Comparison of ENCODE assay signal across 13 cellular contexts in genomic region chr15:65836665-65837064, GRCh38. TPM values are rescaled to one million over a fixed set of nuclear protein-coding genes. Genes with fewer than 3 reads are reported as not detected.
A peak's percentile ranks its signal among the peaks of the same experiment; 100 is the strongest.
DNase-seq lines count a peak whose midpoint lies in the region; ATAC-seq and TF ChIP-seq lines count a peak whose summit lies in the region.
"Had no signal": no experiment of that assay in that cellular context is flagged by ENCODE, and none has a peak within 500 bp of the region (broad histone marks: within the 10 kb centered on the region; RNA-seq: fewer than 3 reads in every experiment).

No MANE protein-coding gene starts in this region.

- H3K9me3 ChIP-seq in DND-41 (ENCODE audit: insufficient read depth, low read length, severe bottlenecking) (no peaks in the 10 kb centered on the region), H9 (ENCODE audit: control insufficient read depth, low read depth, low read length) (no peaks in the 10 kb centered on the region), heart right ventricle (no peaks in the 10 kb centered on the region)

- H2BK5ac ChIP-seq in H9 (ENCODE audit: insufficient read length, low read length), result no peak overlapping the region

- H2AFZ ChIP-seq in DND-41 (ENCODE audit: low read depth, low read length) (no peak overlapping the region), H9 (ENCODE audit: low read length) (no peak overlapping the region)

- WGBS in H9 (ENCODE audit: extremely low coverage, insufficient read length, low lambda C conversion rate), result no CpG with 5 or more reads among the region's 4 CpGs
- 93 to 95% methylated on average over 4 of the region's 4 CpGs for WGBS in heart right ventricle, 2 donors

- H3K4ac ChIP-seq in H9 (ENCODE audit: low read depth, low read length), result no peak overlapping the region

- H3K18ac ChIP-seq in H9 (ENCODE audit: insufficient read length, low read depth, low read length), result no peak overlapping the region

- H3K56ac ChIP-seq in H9 (ENCODE audit: insufficient read length, low read depth, low read length), result no peak overlapping the region

- H2BK20ac ChIP-seq in H9 (ENCODE audit: low read depth, low read length, poor library complexity, severe bottlenecking), result no peak overlapping the region

- H3K9me3 Mint-ChIP-seq in H9 (no peaks in the 10 kb centered on the region; a peak in 2 of 5 replicates), neural crest cell (peaks cover under 1% of the 10 kb centered on the region)
- H3K9me3 Mint-ChIP-seq in activated CD8-positive, alpha-beta memory T cell treated with anti-CD3 and anti-CD28 coated beads, Interleukin-2, amount 10 ng/mL, durations not matched to agents 7 days and 5 days (ENCODE audit: low read depth), result no peaks in the 10 kb centered on the region

- H2BK15ac ChIP-seq in H9 (ENCODE audit: low read depth, low read length), result no peak overlapping the region

- no peak overlapping the region for H4K8ac ChIP-seq in H9 (replicated peaks; ENCODE audit: insufficient read length, low read depth, low read length)

- CTCF ChIA-PET in activated CD8-positive, alpha-beta memory T cell treated with anti-CD3 and anti-CD28 coated beads, Interleukin-2, amount 10 ng/mL, durations not matched to agents 7 days and 5 days (lab: Charles Lee), result interaction anchor here (0.8 to 7.2 kb wide), 26 partner anchors 12 to 324 kb away, joined by 3 to 48 read pairs (median 4); partner anchors contain the start of genes DENND4A and INTS14

- no peaks in the 10 kb centered on the region; a peak in 1 of 7 replicates for H3K36me3 Mint-ChIP-seq in H9 (ENCODE audit: insufficient read depth in 1 of 3, low read depth in 3 of 3)
- H3K36me3 Mint-ChIP-seq in neural crest cell (ENCODE audit: low read depth), result no peaks in the 10 kb centered on the region
- H3K36me3 Mint-ChIP-seq in activated CD8-positive, alpha-beta memory T cell treated with anti-CD3 and anti-CD28 coated beads, Interleukin-2, amount 10 ng/mL, durations not matched to agents 7 days and 5 days, result no peaks in the 10 kb centered on the region

- TF ChIP-seq CTCF in DND-41 (IDR thresholded peaks at IDR 0.05; ENCODE audit: borderline replicate concordance, extremely low read depth, low read length, poor library complexity, severe bottlenecking), result peak; percentile 49
- peak; percentile 72 for TF ChIP-seq CTCF in H9 (conservative IDR thresholded peaks at IDR 0.05)
- TF ChIP-seq CTCF in VCaP (conservative IDR thresholded peaks at IDR 0.05), result no peak
- peak; percentile 26 for TF ChIP-seq CTCF in neural crest cell (conservative IDR thresholded peaks at IDR 0.05)
- peak in 2 of 9 donors; percentile 10 to 34 for TF ChIP-seq CTCF in heart right ventricle (IDR thresholded peaks at IDR 0.05)

- H3K79me1 ChIP-seq in H9 (ENCODE audit: insufficient read depth, low read depth, low read length, poor library complexity, severe bottlenecking), result no peaks in the 10 kb centered on the region

- no peak overlapping the region for H4K91ac ChIP-seq in H9 (ENCODE audit: insufficient read length, low read depth, low read length)

- intact Hi-C loops in heart right ventricle (cut with DNase I), result loop anchor here in 1 of 10 donors (10.0 kb wide), 1 partner anchor 202 kb away; no protein-coding TSS in a partner anchor

- H3K27ac ChIP-seq in DND-41 (ENCODE audit: low read length), result no peak overlapping the region
- H3K27ac ChIP-seq in H9 (ENCODE audit: insufficient read length, low read depth, low read length), result no peak overlapping the region
- H3K27ac ChIP-seq in VCaP, result peak overlapping the region; percentile 96; the same call in 1 of the 2 replicates
- peak overlapping the region in 1 of 10 donors; percentile 79 for H3K27ac ChIP-seq in heart right ventricle

- peaks cover 24% of the 10 kb centered on the region for H3K4me1 ChIP-seq in DND-41 (ENCODE audit: insufficient read depth, low read length)
- peaks cover 10% of the 10 kb centered on the region; the same call in 1 of the 2 replicates for H3K4me1 ChIP-seq in H9 (ENCODE audit: insufficient read depth, low read length)
- peaks cover 9 to 80% (median 33%) of the 10 kb centered on the region in 9 donors for H3K4me1 ChIP-seq in heart right ventricle

- H2BK120ac ChIP-seq in H9 (ENCODE audit: low read depth, low read length, poor library complexity, severe bottlenecking), result no peak overlapping the region

- no peaks in the 10 kb centered on the region for H3K79me2 ChIP-seq in DND-41 (ENCODE audit: insufficient read depth, low read length)
- no peaks in the 10 kb centered on the region for H3K79me2 ChIP-seq in H9 (ENCODE audit: insufficient read depth, low read length)

- H3K27me3 Mint-ChIP-seq in H9 (ENCODE audit: low read depth), result no peaks in the 10 kb centered on the region; the same call in 1 of the 2 replicates
- no peaks in the 10 kb centered on the region for H3K27me3 Mint-ChIP-seq in neural crest cell (ENCODE audit: low read depth)
- no peaks in the 10 kb centered on the region for H3K27me3 Mint-ChIP-seq in activated CD8-positive, alpha-beta memory T cell treated with anti-CD3 and anti-CD28 coated beads, Interleukin-2, amount 10 ng/mL, durations not matched to agents 7 days and 5 days

- H3K4me1 Mint-ChIP-seq in H9 (peaks cover 22 to 30% of the 10 kb centered on the region in 2 experiments), neural crest cell (peaks cover 16% of the 10 kb centered on the region)
- peaks cover 28% of the 10 kb centered on the region for H3K4me1 Mint-ChIP-seq in activated CD8-positive, alpha-beta memory T cell treated with anti-CD3 and anti-CD28 coated beads, Interleukin-2, amount 10 ng/mL, durations not matched to agents 7 days and 5 days

- H3K23me2 ChIP-seq in H9 (ENCODE audit: insufficient read length, low read depth, low read length, poor library complexity, severe bottlenecking), result no peaks in the 10 kb centered on the region

- H3K9ac ChIP-seq in DND-41 (ENCODE audit: low read depth, low read length) (no peak overlapping the region), H9 (ENCODE audit: extremely low read depth, insufficient read length, low read length) (no peak overlapping the region)

- H3K4me3 Mint-ChIP-seq in H9 (no peak overlapping the region), neural crest cell (no peak overlapping the region)
- H3K4me3 Mint-ChIP-seq in activated CD8-positive, alpha-beta memory T cell treated with anti-CD3 and anti-CD28 coated beads, Interleukin-2, amount 10 ng/mL, durations not matched to agents 7 days and 5 days, result no peak overlapping the region

- H3K23ac ChIP-seq in H9 (ENCODE audit: insufficient read length, low read depth, low read length), result no peak overlapping the region

- ATAC-seq in DND-41 (ENCODE audit: insufficient read depth, low read depth), result no peak
- ATAC-seq in GM21717 (IDR thresholded peaks at IDR 0.05; ENCODE audit: unreplicated experiment), result no peak
- ATAC-seq in heart right ventricle, result no peak
- ATAC-seq in activated CD8-positive, alpha-beta memory T cell treated with anti-CD3 and anti-CD28 coated beads, Interleukin-2, amount 10 ng/mL, durations not matched to agents 7 days and 5 days, result no peak

- H3K27ac Mint-ChIP-seq in H9, result peak overlapping the region in 2 of 3 experiments; percentile 26 to 68; a peak in 2 of 7 replicates
- no peak overlapping the region for H3K27ac Mint-ChIP-seq in neural crest cell (ENCODE audit: unreplicated experiment)
- no peak overlapping the region for H3K27ac Mint-ChIP-seq in activated CD8-positive, alpha-beta memory T cell treated with anti-CD3 and anti-CD28 coated beads, Interleukin-2, amount 10 ng/mL, durations not matched to agents 7 days and 5 days

- H3K4me2 ChIP-seq in DND-41 (ENCODE audit: insufficient read depth, low read length) (no peak overlapping the region), H9 (ENCODE audit: insufficient read depth, insufficient read length, low read length) (no peak overlapping the region)

- no peak overlapping the region for H4K5ac ChIP-seq in H9 (ENCODE audit: insufficient read length, low read depth, low read length)

- no peaks in the 10 kb centered on the region for H4K20me1 ChIP-seq in DND-41 (ENCODE audit: insufficient read depth, low read length)
- H4K20me1 ChIP-seq in H9 (ENCODE audit: control insufficient read depth, insufficient read depth, insufficient read length), result no peaks in the 10 kb centered on the region

- H3K27me3 ChIP-seq in DND-41 (ENCODE audit: insufficient read depth, low read length, poor library complexity) (no peaks in the 10 kb centered on the region), H9 (ENCODE audit: insufficient read depth, low read length) (no peaks in the 10 kb centered on the region), heart right ventricle (no peaks in the 10 kb centered on the region)

- H3K36me3 ChIP-seq in DND-41 (ENCODE audit: insufficient read depth, low read length), result no peaks in the 10 kb centered on the region
- H3K36me3 ChIP-seq in heart right ventricle, result no peaks in the 10 kb centered on the region

- no peak overlapping the region for H3T11ph ChIP-seq in H9 (ENCODE audit: low read length)

- H2BK12ac ChIP-seq in H9 (ENCODE audit: insufficient read length, low read depth, low read length), result no peak overlapping the region

- no peak overlapping the region for H3K14ac ChIP-seq in H9 (ENCODE audit: insufficient read depth, low read length)

- no peak overlapping the region for H3K4me3 ChIP-seq in DND-41 (ENCODE audit: low read depth in 1 of 2, low read length in 2 of 2)
- H3K4me3 ChIP-seq in heart right ventricle, result no peak overlapping the region
- H3K4me3 ChIP-seq: lung had no signal

- no peak for DNase-seq in DND-41
- peak; percentile 62 for DNase-seq in H9
- DNase-seq in neural crest cell (ENCODE audit: low read depth, low spot score), result no peak
- DNase-seq in heart right ventricle, result no peak
- no peak for DNase-seq in activated CD8-positive, alpha-beta memory T cell treated with anti-CD3 and anti-CD28 coated beads, Interleukin-2, amount 10 ng/mL, durations not matched to agents 7 days and 5 days
- DNase-seq: effector memory CD4-positive, alpha-beta T cell; head of caudate nucleus; NCI-H1930; posterior cingulate gyrus; stimulated activated CD4-positive, alpha-beta T cell treated with anti-CD3 and anti-CD28 coated beads, Interleukin-4, amount 100 ng/mL, for 1 hour had no signal

- no peak overlapping the region for H2AK5ac ChIP-seq in H9 (ENCODE audit: insufficient read length, low read length)

RNA-seq across cellular contexts. Expression of gene RAB11A, which starts 32.6 kb away (rescaled TPM):
- 217 and 224 TPM in 2 replicates for total RNA-seq in H9 (2021)
- 212 and 214 TPM in 2 replicates for total RNA-seq in neural crest cell
- 100 to 1,000 TPM; 134 to 211 (median 150) TPM for total RNA-seq in heart right ventricle
- 100 to 1,000 TPM in 1 of 2 donors, 10 to 100 TPM in 1; 28.5 to 209 TPM for polyA plus RNA-seq in heart right ventricle
- 100 to 1,000 TPM; 139 to 183 TPM for total RNA-seq in activated CD8-positive, alpha-beta memory T cell treated with anti-CD3 and anti-CD28 coated beads, Interleukin-2, amount 10 ng/mL, durations not matched to agents 7 days and 5 days

RNA-seq across cellular contexts. Expression of gene DENND4A, which starts 44.6 kb away (rescaled TPM):
- total RNA-seq in H9 (2021), result 4.7 and 4.8 TPM in 2 replicates
- total RNA-seq in neural crest cell, result 9.1 and 11.2 TPM in 2 replicates
- 10 to 100 TPM; 12.4 to 23.8 (median 16.9) TPM for total RNA-seq in heart right ventricle
- polyA plus RNA-seq in heart right ventricle, result 1 to 10 TPM; 3.2 to 5.0 TPM
- 10 to 100 TPM; 47.3 to 52.0 TPM for total RNA-seq in activated CD8-positive, alpha-beta memory T cell treated with anti-CD3 and anti-CD28 coated beads, Interleukin-2, amount 10 ng/mL, durations not matched to agents 7 days and 5 days

Comparison
In these comparisons a context has a peak if more than half of its experiments do, and no peak if none do; other contexts are left out.
1. H3K27ac Mint-ChIP-seq: peak in H9 (2 of 3); none in neural crest cell (single experiment) and activated CD8-positive, alpha-beta memory T cell treated with anti-CD3 and anti-CD28 coated beads, Interleukin-2, amount 10 ng/mL, durations not matched to agents 7 days and 5 days (single experiment).